16 cellular contexts compared by ENCODE assay signal in genomic region chr20:23920936-23921335, GRCh38. TPM values are rescaled to one million over a fixed set of nuclear protein-coding genes. Genes with fewer than 3 reads are reported as not detected.
DNase-seq lines count a peak whose midpoint lies in the region; ATAC-seq and TF ChIP-seq lines count a peak whose summit lies in the region.
"Had no signal": no experiment of that assay in that cellular context is flagged by ENCODE, and none has a peak within 500 bp of the region (broad histone marks: within the 10 kb centered on the region; RNA-seq: fewer than 3 reads in every experiment).

No MANE protein-coding gene starts in this region.

- intact Hi-C loops in natural killer cell (cut with micrococcal nuclease), result no loop called here

- H3K4me3 ChIP-seq in adipocyte (ENCODE audit: low read length) (no peak overlapping the region), neural progenitor cell (no peak overlapping the region)

- H4K20me1 ChIP-seq in neural progenitor cell (ENCODE audit: low read depth), result no peaks in the 10 kb centered on the region

- POLR2A ChIA-PET in activated CD4-positive, alpha-beta T cell treated with anti-CD3 and anti-CD28 coated beads, Interleukin-2, amount 10 ng/mL, durations not matched to agents 7 days and 5 days (lab: Charles Lee), result no interaction called here

- H3K4me1 Mint-ChIP-seq in activated CD4-positive, alpha-beta T cell treated with anti-CD3 and anti-CD28 coated beads, Interleukin-2, amount 10 ng/mL, durations not matched to agents 7 days and 5 days, result peaks cover 20% of the 10 kb centered on the region
- H3K4me1 Mint-ChIP-seq in neural progenitor cell, result peaks cover 18% of the 10 kb centered on the region
- peaks cover 42 to 52% of the 10 kb centered on the region in 2 donors for H3K4me1 Mint-ChIP-seq in natural killer cell
- H3K4me1 Mint-ChIP-seq: CD14-positive monocyte; stimulated activated naive B cell treated with anti-CD40 and anti-IgM and Interleukin-4, amounts not matched to agents 10 μg/mL and 1 μg/mL and 100 μg/mL, for 72 hours had no signal

- H3K9ac ChIP-seq in adipocyte (ENCODE audit: low read length) (no peak overlapping the region), neural progenitor cell (no peak overlapping the region)

- H3K27ac ChIP-seq in neural progenitor cell, result no peak overlapping the region

- no peaks in the 10 kb centered on the region for H3K27me3 Mint-ChIP-seq in activated CD4-positive, alpha-beta T cell treated with anti-CD3 and anti-CD28 coated beads, Interleukin-2, amount 10 ng/mL, durations not matched to agents 7 days and 5 days
- H3K27me3 Mint-ChIP-seq in neural progenitor cell (ENCODE audit: insufficient read depth, low read depth) (peaks cover 2% of the 10 kb centered on the region), natural killer cell (ENCODE audit: low read depth in 2 of 2) (peaks cover 33 to 40% of the 10 kb centered on the region in 2 donors)
- H3K27me3 Mint-ChIP-seq: activated CD4-positive, alpha-beta T cell treated with anti-CD3 and anti-CD28 coated beads for 36 hours had no signal

- H3K4me2 ChIP-seq in neural progenitor cell, result no peak overlapping the region

- H3F3A ChIP-seq in neural progenitor cell (ENCODE audit: low read depth), result no peaks in the 10 kb centered on the region

- no peak for DNase-seq in activated CD4-positive, alpha-beta T cell treated with anti-CD3 and anti-CD28 coated beads, Interleukin-2, amount 10 ng/mL, durations not matched to agents 7 days and 5 days
- DNase-seq in activated CD4-positive, alpha-beta T cell treated with anti-CD3 and anti-CD28 coated beads for 1 hour, result no peak
- peak; percentile 62 for DNase-seq in NCI-H1092 treated with DMSO at 0.1 percent for 48 hours (lab: John Stamatoyannopoulos, UW)
- DNase-seq in adipocyte (ENCODE audit: low read depth), result peak; percentile 25
- DNase-seq in neural progenitor cell (ENCODE audit: low spot score), result no peak
- DNase-seq in G401 (ENCODE audit: low spot score), result no peak
- no peak for DNase-seq in SKM-1 treated with dmso at 0.1 percent for 144 hours (lab: John Stamatoyannopoulos, UW; ENCODE audit: unreplicated experiment)
- DNase-seq in natural killer cell, result no peak
- DNase-seq: activated CD4-positive, alpha-beta T cell treated with anti-CD3 and anti-CD28 coated beads for 36 hours; activated CD8-positive, alpha-beta memory T cell treated with anti-CD3 and anti-CD28 coated beads, Interleukin-2, amount 50 U/mL, for 48 hours; effector memory CD4-positive, alpha-beta T cell; stimulated activated naive B cell treated with anti-CD40 and anti-IgM and Interleukin-4, amounts not matched to agents 10 μg/mL and 1 μg/mL and 100 μg/mL, for 72 hours had no signal

- no peaks in the 10 kb centered on the region for H3K9me3 Mint-ChIP-seq in activated CD4-positive, alpha-beta T cell treated with anti-CD3 and anti-CD28 coated beads, Interleukin-2, amount 10 ng/mL, durations not matched to agents 7 days and 5 days
- H3K9me3 Mint-ChIP-seq in neural progenitor cell (no peaks in the 10 kb centered on the region), natural killer cell (no peaks in the 10 kb centered on the region)
- H3K9me3 Mint-ChIP-seq: activated naive CD4-positive, alpha-beta T cell treated with anti-CD3 and anti-CD28 coated beads, Interleukin-2, amount 50 U/mL, for 72 hours; CD14-positive monocyte; stimulated activated naive B cell treated with anti-CD40 and anti-IgM and Interleukin-4, amounts not matched to agents 10 μg/mL and 1 μg/mL and 100 μg/mL, for 72 hours had no signal

- no peak for ATAC-seq in natural killer cell
- ATAC-seq: stimulated activated naive B cell treated with anti-CD40 and anti-IgM and Interleukin-4, amounts not matched to agents 10 μg/mL and 1 μg/mL and 100 μg/mL, for 72 hours had no signal

- H3K36me3 ChIP-seq in adipocyte (ENCODE audit: control insufficient read depth, insufficient read depth, low read length, severe bottlenecking), result no peaks in the 10 kb centered on the region
- H3K36me3 ChIP-seq in neural progenitor cell, result no peaks in the 10 kb centered on the region

- in situ Hi-C loops in G401 (cut with HindIII; ENCODE audit: low sequenced_read_pairs), result no loop called here

- peaks cover 8% of the 10 kb centered on the region for H3K4me1 ChIP-seq in adipocyte (ENCODE audit: control insufficient read depth, insufficient read depth, low read length)
- no peaks in the 10 kb centered on the region for H3K4me1 ChIP-seq in neural progenitor cell

- TF ChIP-seq CTCF in neural progenitor cell (IDR thresholded peaks at IDR 0.05), result no peak
- no peak for TF ChIP-seq CTCF in natural killer cell (IDR thresholded peaks at IDR 0.05)

- no peak overlapping the region for H2AFZ ChIP-seq in neural progenitor cell (replicated peaks)

- CTCF ChIA-PET in activated CD4-positive, alpha-beta T cell treated with anti-CD3 and anti-CD28 coated beads, Interleukin-2, amount 10 ng/mL, durations not matched to agents 7 days and 5 days (lab: Charles Lee), result no interaction called here

- H3K27me3 ChIP-seq in adipocyte (replicated peaks; ENCODE audit: control insufficient read depth, insufficient read depth, low read length) (peaks cover 34% of the 10 kb centered on the region), neural progenitor cell (no peaks in the 10 kb centered on the region)

- H3K9me3 ChIP-seq in adipocyte (ENCODE audit: control insufficient read depth, low read length) (no peaks in the 10 kb centered on the region), neural progenitor cell (ENCODE audit: low read depth) (no peaks in the 10 kb centered on the region)

- no peaks in the 10 kb centered on the region for H3K36me3 Mint-ChIP-seq in activated CD4-positive, alpha-beta T cell treated with anti-CD3 and anti-CD28 coated beads, Interleukin-2, amount 10 ng/mL, durations not matched to agents 7 days and 5 days (ENCODE audit: low read depth)
- H3K36me3 Mint-ChIP-seq in neural progenitor cell, result no peaks in the 10 kb centered on the region
- no peaks in the 10 kb centered on the region for H3K36me3 Mint-ChIP-seq in natural killer cell
- H3K36me3 Mint-ChIP-seq: activated naive CD4-positive, alpha-beta T cell treated with anti-CD3 and anti-CD28 coated beads, Interleukin-2, amount 50 U/mL, for 72 hours; CD14-positive monocyte; stimulated activated naive B cell treated with anti-CD40 and anti-IgM and Interleukin-4, amounts not matched to agents 10 μg/mL and 1 μg/mL and 100 μg/mL, for 72 hours had no signal

- H3K27ac Mint-ChIP-seq in activated CD4-positive, alpha-beta T cell treated with anti-CD3 and anti-CD28 coated beads, Interleukin-2, amount 10 ng/mL, durations not matched to agents 7 days and 5 days, result peak overlapping the region; percentile 52
- H3K27ac Mint-ChIP-seq in neural progenitor cell (peak overlapping the region; percentile 63), natural killer cell (peak overlapping the region in 1 of 2 donors; percentile 72)
- H3K27ac Mint-ChIP-seq: activated CD4-positive, alpha-beta T cell treated with anti-CD3 and anti-CD28 coated beads for 36 hours; CD14-positive monocyte had no signal

- H3K4me3 Mint-ChIP-seq in activated CD4-positive, alpha-beta T cell treated with anti-CD3 and anti-CD28 coated beads, Interleukin-2, amount 10 ng/mL, durations not matched to agents 7 days and 5 days, result no peak overlapping the region
- H3K4me3 Mint-ChIP-seq in neural progenitor cell (no peak overlapping the region), natural killer cell (no peak overlapping the region)
- H3K4me3 Mint-ChIP-seq: activated CD4-positive, alpha-beta T cell treated with anti-CD3 and anti-CD28 coated beads for 36 hours; CD14-positive monocyte; stimulated activated naive B cell treated with anti-CD40 and anti-IgM and Interleukin-4, amounts not matched to agents 10 μg/mL and 1 μg/mL and 100 μg/mL, for 72 hours had no signal

- H3K79me2 ChIP-seq in neural progenitor cell (ENCODE audit: low read depth), result no peaks in the 10 kb centered on the region

RNA-seq across cellular contexts. Expression of gene CST5, which starts 41.4 kb away (rescaled TPM):
- total RNA-seq in activated CD4-positive, alpha-beta T cell treated with anti-CD3 and anti-CD28 coated beads, Interleukin-2, amount 10 ng/mL, durations not matched to agents 7 days and 5 days, result not detected
- total RNA-seq in neural progenitor cell (ENCODE audit: low replicate concordance) (not detected in 2 replicates), natural killer cell (not detected)
- not detected in 2 replicates for total RNA-seq in G401 (2014; rRNA removed; shearing (Covaris generic))
- total RNA-seq: activated CD4-positive, alpha-beta T cell treated with anti-CD3 and anti-CD28 coated beads for 36 hours; activated naive CD4-positive, alpha-beta T cell treated with anti-CD3 and anti-CD28 coated beads, Interleukin-2, amount 50 U/mL, for 72 hours; lower leg skin; ureter had no signal

Comparison
In these comparisons a context has a peak if more than half of its experiments do, and no peak if none do; other contexts are left out.
1. DNase-seq: peak in NCI-H1092 treated with DMSO at 0.1 percent for 48 hours (single experiment) and adipocyte (single experiment); none in activated CD4-positive, alpha-beta T cell treated with anti-CD3 and anti-CD28 coated beads, Interleukin-2, amount 10 ng/mL, durations not matched to agents 7 days and 5 days (single experiment), activated CD4-positive, alpha-beta T cell treated with anti-CD3 and anti-CD28 coated beads for 1 hour (single experiment), neural progenitor cell (single experiment), G401 (single experiment), SKM-1 treated with dmso at 0.1 percent for 144 hours (single experiment) and natural killer cell (single experiment).